1 cellular context compared by ENCODE assay signal in the genomic region with DNA sequence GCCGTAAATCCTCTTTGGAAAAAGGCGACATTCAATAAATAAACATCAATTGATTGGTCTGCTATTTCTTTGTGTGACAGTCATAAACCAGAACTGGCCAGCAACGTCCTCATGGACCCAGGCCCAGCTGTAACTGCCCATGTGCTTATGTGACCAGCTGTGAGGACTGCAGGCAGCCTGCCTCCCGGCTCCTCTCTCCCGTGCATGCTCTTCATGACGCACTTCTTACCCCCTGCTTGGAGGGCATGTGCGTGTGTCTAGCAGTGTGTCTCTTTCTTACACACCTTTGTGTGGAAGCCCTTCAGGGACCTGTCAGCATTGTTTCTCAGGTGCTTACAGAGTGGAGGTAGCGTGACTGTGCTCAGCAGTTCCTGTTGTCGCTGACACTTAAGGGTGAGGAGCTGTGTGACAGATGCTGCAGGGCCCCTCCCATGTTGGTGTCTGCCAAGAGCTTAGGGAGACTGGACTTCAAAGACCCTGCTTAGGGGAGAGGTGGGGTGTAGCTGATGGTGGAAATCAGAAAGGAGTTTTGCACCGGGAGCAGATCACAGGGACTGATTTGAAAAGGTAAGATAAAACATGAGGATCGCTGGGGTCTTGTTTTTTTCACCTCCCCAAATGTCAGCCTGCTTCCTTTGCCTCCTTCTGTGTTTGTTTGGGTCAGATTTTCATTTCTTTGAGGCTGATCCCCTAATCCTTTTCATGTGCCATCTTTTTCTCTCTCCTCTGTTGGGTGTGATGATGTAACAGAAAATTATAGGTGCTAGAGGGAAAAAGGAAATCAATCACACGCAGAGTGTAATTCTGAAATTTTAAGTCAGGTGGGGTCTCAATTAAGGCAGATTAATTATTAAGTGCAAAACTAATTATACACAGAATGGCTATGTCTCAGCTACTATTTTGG.
TF ChIP-seq lines count a peak whose summit lies in the region.

No MANE protein-coding gene starts in this region.

TF ChIP-seq in HepG2, 621 proteins besides CTCF, POLR2A, EP300 and RAD21:
- TF ChIP-seq, protein P1, sequence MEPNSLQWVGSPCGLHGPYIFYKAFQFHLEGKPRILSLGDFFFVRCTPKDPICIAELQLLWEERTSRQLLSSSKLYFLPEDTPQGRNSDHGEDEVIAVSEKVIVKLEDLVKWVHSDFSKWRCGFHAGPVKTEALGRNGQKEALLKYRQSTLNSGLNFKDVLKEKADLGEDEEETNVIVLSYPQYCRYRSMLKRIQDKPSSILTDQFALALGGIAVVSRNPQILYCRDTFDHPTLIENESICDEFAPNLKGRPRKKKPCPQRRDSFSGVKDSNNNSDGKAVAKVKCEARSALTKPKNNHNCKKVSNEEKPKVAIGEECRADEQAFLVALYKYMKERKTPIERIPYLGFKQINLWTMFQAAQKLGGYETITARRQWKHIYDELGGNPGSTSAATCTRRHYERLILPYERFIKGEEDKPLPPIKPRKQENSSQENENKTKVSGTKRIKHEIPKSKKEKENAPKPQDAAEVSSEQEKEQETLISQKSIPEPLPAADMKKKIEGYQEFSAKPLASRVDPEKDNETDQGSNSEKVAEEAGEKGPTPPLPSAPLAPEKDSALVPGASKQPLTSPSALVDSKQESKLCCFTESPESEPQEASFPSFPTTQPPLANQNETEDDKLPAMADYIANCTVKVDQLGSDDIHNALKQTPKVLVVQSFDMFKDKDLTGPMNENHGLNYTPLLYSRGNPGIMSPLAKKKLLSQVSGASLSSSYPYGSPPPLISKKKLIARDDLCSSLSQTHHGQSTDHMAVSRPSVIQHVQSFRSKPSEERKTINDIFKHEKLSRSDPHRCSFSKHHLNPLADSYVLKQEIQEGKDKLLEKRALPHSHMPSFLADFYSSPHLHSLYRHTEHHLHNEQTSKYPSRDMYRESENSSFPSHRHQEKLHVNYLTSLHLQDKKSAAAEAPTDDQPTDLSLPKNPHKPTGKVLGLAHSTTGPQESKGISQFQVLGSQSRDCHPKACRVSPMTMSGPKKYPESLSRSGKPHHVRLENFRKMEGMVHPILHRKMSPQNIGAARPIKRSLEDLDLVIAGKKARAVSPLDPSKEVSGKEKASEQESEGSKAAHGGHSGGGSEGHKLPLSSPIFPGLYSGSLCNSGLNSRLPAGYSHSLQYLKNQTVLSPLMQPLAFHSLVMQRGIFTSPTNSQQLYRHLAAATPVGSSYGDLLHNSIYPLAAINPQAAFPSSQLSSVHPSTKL (CRISPR knock-in tag; IDR thresholded peaks at IDR 0.05), result no peak
- TF ChIP-seq, protein P2, sequence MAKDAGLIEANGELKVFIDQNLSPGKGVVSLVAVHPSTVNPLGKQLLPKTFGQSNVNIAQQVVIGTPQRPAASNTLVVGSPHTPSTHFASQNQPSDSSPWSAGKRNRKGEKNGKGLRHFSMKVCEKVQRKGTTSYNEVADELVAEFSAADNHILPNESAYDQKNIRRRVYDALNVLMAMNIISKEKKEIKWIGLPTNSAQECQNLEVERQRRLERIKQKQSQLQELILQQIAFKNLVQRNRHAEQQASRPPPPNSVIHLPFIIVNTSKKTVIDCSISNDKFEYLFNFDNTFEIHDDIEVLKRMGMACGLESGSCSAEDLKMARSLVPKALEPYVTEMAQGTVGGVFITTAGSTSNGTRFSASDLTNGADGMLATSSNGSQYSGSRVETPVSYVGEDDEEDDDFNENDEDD (CRISPR knock-in tag; IDR thresholded peaks at IDR 0.05; ENCODE audit: borderline replicate concordance), result no peak
- no peak for TF ChIP-seq YEATS2 (CRISPR knock-in tag; IDR thresholded peaks at IDR 0.05; ENCODE audit: borderline replicate concordance)
TF ChIP-seq in HepG2: peak in this region for 0.
